Comparison of ENCODE assay signal across 10 cellular contexts in genomic region chr5:82406200-82406773, GRCh38.
A peak's percentile ranks its signal among the peaks of the same experiment; 100 is the strongest.
DNase-seq lines count a peak whose midpoint lies in the region; ATAC-seq and TF ChIP-seq lines count a peak whose summit lies in the region.
"Had no signal": no experiment of that assay in that cellular context is flagged by ENCODE, and none has a peak within 500 bp of the region (broad histone marks: within the 10 kb centered on the region; RNA-seq: fewer than 3 reads in every experiment).

No MANE protein-coding gene starts in this region.

- TF ChIP-seq CTCF in fibroblast of villous mesenchyme (IDR thresholded peaks at IDR 0.05; ENCODE audit: insufficient read depth, low read depth, low read length): no peak

- H3K27me3 ChIP-seq in skeletal muscle satellite cell (ENCODE audit: control insufficient read depth, insufficient read depth, low read length): no peaks in the 10 kb centered on the region

- H3K9ac ChIP-seq in skeletal muscle satellite cell (ENCODE audit: low read depth, low read length): peak overlapping the region; percentile 79

- no peak overlapping the region for H3K4me3 ChIP-seq in fibroblast of villous mesenchyme (ENCODE audit: low read depth, low read length)
- H3K4me3 ChIP-seq in skeletal muscle satellite cell (ENCODE audit: low read length): no peak overlapping the region
- H3K4me3 ChIP-seq: skin epidermis had no signal

- no peak for ATAC-seq in HG02981 (IDR thresholded peaks at IDR 0.05; ENCODE audit: unreplicated experiment)
- no peak for ATAC-seq in GM18498 (IDR thresholded peaks at IDR 0.05; ENCODE audit: unreplicated experiment)
- ATAC-seq: activated T-cell treated with anti-CD3 and anti-CD28 coated beads, Interleukin-2, amount 50 U/mL, for 4 hours had no signal

- H3K4me2 ChIP-seq in skeletal muscle satellite cell (ENCODE audit: low read length): peak overlapping the region; percentile 64

- H3K4me1 ChIP-seq in skeletal muscle satellite cell (ENCODE audit: control insufficient read depth, insufficient read depth, low read length): peaks cover 26% of the 10 kb centered on the region

- H3K9me3 ChIP-seq in skeletal muscle satellite cell (replicated peaks; ENCODE audit: low read length): peaks cover 5% of the 10 kb centered on the region

- no peaks in the 10 kb centered on the region for H3K36me3 ChIP-seq in skeletal muscle satellite cell (ENCODE audit: insufficient read depth, low read length)

- DNase-seq in HCEC 1CT (peak; percentile 55), T1000 (lab: John Stamatoyannopoulos, UW) (peak; percentile 50), fibroblast of villous mesenchyme (ENCODE audit: low read depth) (peak; percentile 92), NAMALWA (ENCODE audit: low spot score) (no peak), NCI-H1048 (lab: John Stamatoyannopoulos, UW) (no peak)
- DNase-seq: activated T-cell treated with anti-CD3 and anti-CD28 coated beads, Interleukin-2, amount 50 U/mL, for 4 hours had no signal

Comparison
In these comparisons a context has a peak if more than half of its experiments do, and no peak if none do; other contexts are left out.
1. DNase-seq: peak in HCEC 1CT (single experiment), T1000 (single experiment) and fibroblast of villous mesenchyme (single experiment); none in NAMALWA (single experiment) and NCI-H1048 (single experiment).